Comparison of ENCODE assay signal across 18 cellular contexts in the genomic region with DNA sequence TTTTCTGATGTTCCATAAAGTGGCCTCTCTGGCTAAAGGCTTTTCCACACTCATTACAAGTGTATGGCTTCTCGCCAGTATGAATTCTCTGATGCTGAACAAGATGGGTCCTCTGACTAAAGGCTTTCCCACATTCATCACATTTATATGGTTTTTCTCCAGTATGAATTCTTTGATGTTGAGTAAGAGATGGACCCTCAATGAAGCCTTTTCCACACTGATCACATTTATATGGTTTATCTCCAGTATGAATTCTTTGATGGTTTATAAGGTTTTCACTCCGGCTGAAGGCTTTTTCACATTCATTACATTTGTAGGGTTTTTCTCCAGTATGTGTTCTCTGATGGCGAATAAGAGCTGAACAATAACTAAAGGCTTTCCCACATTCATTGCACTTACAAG. TPM values are rescaled to one million over a fixed set of nuclear protein-coding genes. Genes with fewer than 3 reads are reported as not detected.
DNase-seq lines count a peak whose midpoint lies in the region; ATAC-seq and TF ChIP-seq lines count a peak whose summit lies in the region.
"Had no signal": no experiment of that assay in that cellular context is flagged by ENCODE, and none has a peak within 500 bp of the region (broad histone marks: within the 10 kb centered on the region; RNA-seq: fewer than 3 reads in every experiment).

No MANE protein-coding gene starts in this region.

- TF ChIP-seq POLR2A in esophagus muscularis mucosa (IDR thresholded peaks at IDR 0.05; ENCODE audit: low read depth), result no peak

- DNase-seq in astrocyte of the spinal cord (ENCODE audit: low read depth, low spot score) (peak; percentile 23), fibroblast of villous mesenchyme (ENCODE audit: low read depth) (peak; percentile 5), esophagus muscularis mucosa (ENCODE audit: extremely low spot score) (no peak), AG08395 (ENCODE audit: low spot score) (no peak)
- DNase-seq: activated CD4-positive, CD25-positive, alpha-beta regulatory T cell treated with anti-CD3 and anti-CD28 coated beads, Interleukin-2, amount 50 U/mL, for 72 hours; EL; H9; heart right ventricle; NCI-H2081 treated with DMSO at 0.1 percent for 48 hours; ovary; SHP77; small intestine; stimulated activated naive CD4-positive, alpha-beta T cell had no signal

- no peak for TF ChIP-seq CTCF in astrocyte of the spinal cord (IDR thresholded peaks at IDR 0.05; ENCODE audit: low read depth, low read length)
- TF ChIP-seq CTCF in fibroblast of villous mesenchyme (IDR thresholded peaks at IDR 0.05; ENCODE audit: insufficient read depth, low read depth, low read length), result no peak
- TF ChIP-seq CTCF in esophagus muscularis mucosa (IDR thresholded peaks at IDR 0.05), result no peak

- intact Hi-C loops in esophagus muscularis mucosa (cut with DNase I), result no loop called here

- H3K9ac ChIP-seq in BLaER1 treated with 17β-estradiol and CSF1 and Interleukin-3, amounts not matched to agents 10 nM and 100 nM, result no peak overlapping the region
- no peak overlapping the region for H3K9ac ChIP-seq in HUES48 (ENCODE audit: low read depth, low read length)

- in situ Hi-C loops in astrocyte of the spinal cord (cut with HindIII; ENCODE audit: low sequenced_read_pairs), result no loop called here

- peaks cover 0 to 5% (median 0%) of the 10 kb centered on the region in 11 experiments; a peak in 1 of 22 replicates for H3K27me3 ChIP-seq in BLaER1 treated with 17β-estradiol and CSF1 and Interleukin-3, amounts not matched to agents 10 nM and 100 nM
- H3K27me3 ChIP-seq in HUES48 (ENCODE audit: control insufficient read depth, insufficient read depth, low read length) (no peaks in the 10 kb centered on the region), esophagus muscularis mucosa (no peaks in the 10 kb centered on the region)
- H3K27me3 ChIP-seq: heart right ventricle, ovary had no signal

- no peaks in the 10 kb centered on the region for H4K20me1 ChIP-seq in BLaER1 treated with 17β-estradiol and CSF1 and Interleukin-3, amounts not matched to agents 10 nM and 100 nM

- 97% methylated on average over 3 of the region's 3 CpGs for WGBS in esophagus muscularis mucosa

- no peaks in the 10 kb centered on the region for H3K4me1 ChIP-seq in BLaER1 treated with 17β-estradiol and CSF1 and Interleukin-3, amounts not matched to agents 10 nM and 100 nM
- H3K4me1 ChIP-seq in HUES48 (ENCODE audit: control insufficient read depth, insufficient read depth, low read length), result no peaks in the 10 kb centered on the region
- no peaks in the 10 kb centered on the region for H3K4me1 ChIP-seq in esophagus muscularis mucosa
- H3K4me1 ChIP-seq: heart right ventricle had no signal

- peaks cover 100% of the 10 kb centered on the region in 11 experiments for H3K36me3 ChIP-seq in BLaER1 treated with 17β-estradiol and CSF1 and Interleukin-3, amounts not matched to agents 10 nM and 100 nM
- H3K36me3 ChIP-seq in HUES48 (ENCODE audit: control insufficient read depth, insufficient read depth, low read length) (peaks cover 74% of the 10 kb centered on the region), esophagus muscularis mucosa (peaks cover 57 to 86% (median 67%) of the 10 kb centered on the region in 4 donors)

- peaks cover 100% of the 10 kb centered on the region in 11 experiments for H3K9me3 ChIP-seq in BLaER1 treated with 17β-estradiol and CSF1 and Interleukin-3, amounts not matched to agents 10 nM and 100 nM (replicated peaks in 1 of 11)
- H3K9me3 ChIP-seq in HUES48 (ENCODE audit: control insufficient read depth, insufficient read depth, low read length) (peaks cover 93% of the 10 kb centered on the region), esophagus muscularis mucosa (peaks cover 7 to 49% (median 38%) of the 10 kb centered on the region in 4 donors)

- no peak for TF ChIP-seq EP300 in esophagus muscularis mucosa (IDR thresholded peaks at IDR 0.05)

- no peak overlapping the region for H3K4me2 ChIP-seq in BLaER1 treated with 17β-estradiol and CSF1 and Interleukin-3, amounts not matched to agents 10 nM and 100 nM

- no peak for ATAC-seq in HG03520 (IDR thresholded peaks at IDR 0.05; ENCODE audit: unreplicated experiment)
- ATAC-seq in GM18511 (IDR thresholded peaks at IDR 0.05; ENCODE audit: unreplicated experiment), result no peak
- ATAC-seq: heart right ventricle had no signal

- H3K4me3 ChIP-seq in BLaER1 treated with 17β-estradiol and CSF1 and Interleukin-3, amounts not matched to agents 10 nM and 100 nM, result peak overlapping the region in 9 of 10 experiments; percentile 19 to 51 (median 43); a peak in 15 of 20 replicates
- H3K4me3 ChIP-seq in HUES48 (ENCODE audit: low read depth, low read length) (peak overlapping the region; percentile 21; the same call in 1 of the 2 replicates), astrocyte of the spinal cord (ENCODE audit: low read depth, low read length) (no peak overlapping the region), fibroblast of villous mesenchyme (ENCODE audit: low read depth, low read length) (no peak overlapping the region), esophagus muscularis mucosa (no peak overlapping the region)
- H3K4me3 ChIP-seq: heart right ventricle, ovary had no signal

- H3K27ac ChIP-seq in BLaER1 treated with 17β-estradiol and CSF1 and Interleukin-3, amounts not matched to agents 10 nM and 100 nM, result no peak overlapping the region
- H3K27ac ChIP-seq in HUES48 (ENCODE audit: low read depth, low read length) (no peak overlapping the region), esophagus muscularis mucosa (replicated peaks in 1 of 4) (no peak overlapping the region)
- H3K27ac ChIP-seq: heart right ventricle, HL-60, ovary had no signal

RNA-seq across cellular contexts. Expression of a gene that starts 20.4 kb away (rescaled TPM):
- 6.9 and 7.1 TPM in 2 replicates for total RNA-seq in fibroblast of villous mesenchyme
- 1 to 10 TPM; 3.0 to 6.7 (median 5.9) TPM for total RNA-seq in esophagus muscularis mucosa

Comparison
In these comparisons a context has a peak if more than half of its experiments do, and no peak if none do; other contexts are left out.
1. H3K4me3 ChIP-seq: peak in BLaER1 treated with 17β-estradiol and CSF1 and Interleukin-3, amounts not matched to agents 10 nM and 100 nM (9 of 10) and HUES48 (single experiment); none in astrocyte of the spinal cord (single experiment), fibroblast of villous mesenchyme (single experiment) and esophagus muscularis mucosa (0 of 4).
2. DNase-seq: peak in astrocyte of the spinal cord (single experiment) and fibroblast of villous mesenchyme (single experiment); none in esophagus muscularis mucosa (single experiment) and AG08395 (single experiment).